In the genomic region with DNA sequence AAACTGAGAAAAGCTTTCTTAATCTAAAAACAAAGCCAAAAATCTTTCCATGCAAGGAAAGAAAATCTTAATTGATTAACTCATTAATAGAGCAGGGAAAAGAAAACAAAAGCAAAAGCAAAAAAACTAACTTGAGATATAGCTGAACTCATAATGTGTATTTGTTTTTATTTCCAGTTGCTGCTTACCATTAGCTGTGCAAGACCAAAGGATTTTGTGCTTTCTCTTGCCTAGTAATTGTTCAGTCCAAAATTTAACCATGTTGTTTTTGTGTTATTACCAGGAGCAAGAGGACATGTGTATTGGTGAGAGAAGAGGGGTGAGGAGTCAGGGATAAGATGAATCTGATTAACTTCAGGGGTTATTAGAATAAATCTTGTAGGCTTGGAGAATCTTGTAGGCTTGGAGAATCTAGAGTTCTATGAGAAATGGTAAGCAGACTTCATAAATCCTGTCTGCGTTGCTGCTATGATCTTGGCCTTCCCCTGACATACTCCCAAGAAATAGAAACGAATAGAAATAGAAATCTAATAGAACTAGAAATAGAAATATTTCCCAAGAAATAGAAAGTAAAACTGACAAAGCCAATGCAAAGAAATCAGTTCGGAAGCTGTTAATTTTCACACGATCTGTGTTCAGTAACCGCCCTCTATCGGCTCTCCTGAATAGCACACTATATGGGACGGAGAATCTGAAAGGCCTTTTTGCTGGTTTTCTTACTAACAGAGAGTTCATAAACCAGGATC, we compare ENCODE assay signal across 8 cellular contexts.
A peak's percentile ranks its signal among the peaks of the same experiment; 100 is the strongest.
DNase-seq lines count a peak whose midpoint lies in the region; ATAC-seq, FAIRE-seq and TF ChIP-seq lines count a peak whose summit lies in the region.

No MANE protein-coding gene starts in this region.

- no peak overlapping the region for H3K18ac ChIP-seq in neuronal stem cell (ENCODE audit: low read length)

- no peak overlapping the region for H2BK5ac ChIP-seq in neuronal stem cell (ENCODE audit: low read length)

- no peak for TF ChIP-seq POLR2A in GM12891 (IDR thresholded peaks at IDR 0.05; ENCODE audit: low read depth, low read length)

- FAIRE-seq in GM12891 (lab: Jason Lieb, UNC): peak; percentile 67

- H3K27ac Mint-ChIP-seq in activated CD8-positive, alpha-beta T cell treated with anti-CD3 and anti-CD28 coated beads for 36 hours: peak overlapping the region; percentile 86

- peak overlapping the region; percentile 42 for H3K27ac ChIP-seq in ACC112 (ENCODE audit: low read depth, low read length)
- no peak overlapping the region for H3K27ac ChIP-seq in neuronal stem cell (replicated peaks; ENCODE audit: low read length)

- intact Hi-C loops in activated CD8-positive, alpha-beta T cell treated with anti-CD3 and anti-CD28 coated beads for 36 hours (cut with micrococcal nuclease): loop anchor here (2.0 kb wide), 1 partner anchor 105 kb away; no protein-coding TSS in a partner anchor

- H3K4ac ChIP-seq in neuronal stem cell (ENCODE audit: low read length): no peak overlapping the region

- no peak overlapping the region for H3K4me2 ChIP-seq in neuronal stem cell (ENCODE audit: insufficient read depth, low read length, poor library complexity, severe bottlenecking)

- H3K14ac ChIP-seq in neuronal stem cell (ENCODE audit: low read length): no peak overlapping the region

- H3K4me3 Mint-ChIP-seq in activated CD8-positive, alpha-beta T cell treated with anti-CD3 and anti-CD28 coated beads for 36 hours: peak overlapping the region; percentile 73

- peaks cover 9% of the 10 kb centered on the region for H3K36me3 Mint-ChIP-seq in activated CD8-positive, alpha-beta T cell treated with anti-CD3 and anti-CD28 coated beads for 36 hours (ENCODE audit: low read depth)

- CTCF ChIA-PET in activated CD8-positive, alpha-beta T cell treated with anti-CD3 and anti-CD28 coated beads for 36 hours (lab: Charles Lee): interaction anchor here (0.6 to 5.7 kb wide), 55 partner anchors 10 to 263 kb away, joined by 3 to 78 read pairs (median 8); partner anchors contain the start of genes GHSR and TNFSF10

- H3K79me1 ChIP-seq in neuronal stem cell (ENCODE audit: low read depth, low read length): peaks cover 2% of the 10 kb centered on the region

- H3K27me3 Mint-ChIP-seq in activated CD8-positive, alpha-beta T cell treated with anti-CD3 and anti-CD28 coated beads for 36 hours: peaks cover 5% of the 10 kb centered on the region

- H4K91ac ChIP-seq in neuronal stem cell (ENCODE audit: low read depth, low read length, poor library complexity): no peak overlapping the region

- POLR2A ChIA-PET in activated CD8-positive, alpha-beta T cell treated with anti-CD3 and anti-CD28 coated beads for 36 hours (lab: Charles Lee): interaction anchor here (0.6 to 5.5 kb wide), 12 partner anchors 12 to 106 kb away, joined by 3 to 26 read pairs (median 4); no protein-coding TSS in a partner anchor

- no peak overlapping the region for H2BK12ac ChIP-seq in neuronal stem cell (ENCODE audit: low read length)

- peaks cover 53% of the 10 kb centered on the region for H3K4me1 Mint-ChIP-seq in activated CD8-positive, alpha-beta T cell treated with anti-CD3 and anti-CD28 coated beads for 36 hours (ENCODE audit: low read depth)

- no peak overlapping the region for H2AK5ac ChIP-seq in neuronal stem cell (ENCODE audit: low read depth, low read length)

- no peaks in the 10 kb centered on the region for H3K27me3 ChIP-seq in ACC112 (ENCODE audit: insufficient read depth, low read length)
- peaks cover 0 to 10% (median 0%) of the 10 kb centered on the region in 3 experiments for H3K27me3 ChIP-seq in neuronal stem cell (ENCODE audit: control insufficient read depth in 3 of 3, insufficient read depth in 3 of 3, low read depth in 1 of 3, low read length in 3 of 3)

- H4K8ac ChIP-seq in neuronal stem cell (ENCODE audit: low read depth, low read length): no peak overlapping the region

- H2AFZ ChIP-seq in ACC112 (ENCODE audit: low read length, unreplicated experiment): peak overlapping the region; percentile 97
- H2AFZ ChIP-seq in neuronal stem cell (ENCODE audit: low read length): peak overlapping the region; percentile 57

- TF ChIP-seq CTCF in activated CD8-positive, alpha-beta T cell treated with anti-CD3 and anti-CD28 coated beads for 36 hours (IDR thresholded peaks at IDR 0.05): peak; percentile 96
- peak; percentile 98 for TF ChIP-seq CTCF in fibroblast of mammary gland (conservative IDR thresholded peaks at IDR 0.05; ENCODE audit: control insufficient read depth, insufficient read depth, low read depth, low read length)

- H3K4me1 ChIP-seq in ACC112 (ENCODE audit: control insufficient read depth, insufficient read depth, low read length, unreplicated experiment): peaks cover 16% of the 10 kb centered on the region
- H3K4me1 ChIP-seq in neuronal stem cell (ENCODE audit: control insufficient read depth in 2 of 2, insufficient read depth in 1 of 2, low read depth in 1 of 2, low read length in 2 of 2): no peaks in the 10 kb centered on the region

- no CpG with 5 or more reads among the region's 7 CpGs for WGBS in neuronal stem cell (ENCODE audit: extremely low coverage in 2 of 2, insufficient read length in 2 of 2, insufficient replicate concordance in 1 of 2), 2 donors

- peak overlapping the region; percentile 68 for H3K4me3 ChIP-seq in ACC112 (ENCODE audit: low read depth, low read length)
- no peak overlapping the region for H3K4me3 ChIP-seq in fibroblast of mammary gland (ENCODE audit: control insufficient read depth, low read depth, low read length)
- no peak overlapping the region for H3K4me3 ChIP-seq in neuronal stem cell (ENCODE audit: low read length in 2 of 2)

- H3K36me3 ChIP-seq in ACC112 (ENCODE audit: insufficient read depth, low read length) (no peaks in the 10 kb centered on the region), neuronal stem cell (replicated peaks in 1 of 2; ENCODE audit: control insufficient read depth in 2 of 2, insufficient read depth in 2 of 2, low read length in 2 of 2) (no peaks in the 10 kb centered on the region)

- peak; percentile 32 for ATAC-seq in HG02840 (IDR thresholded peaks at IDR 0.05; ENCODE audit: low FRiP score, unreplicated experiment)
- ATAC-seq in activated CD8-positive, alpha-beta T cell treated with anti-CD3 and anti-CD28 coated beads for 36 hours: peak; percentile 26

- no peak for DNase-seq in GM12891 (ENCODE audit: insufficient read length, low spot score)
- peak; percentile 73 for DNase-seq in NCI-H2227 (lab: John Stamatoyannopoulos, UW; ENCODE audit: unreplicated experiment)
- peak; percentile 53 for DNase-seq in activated CD8-positive, alpha-beta T cell treated with anti-CD3 and anti-CD28 coated beads for 36 hours
- peak; percentile 76 for DNase-seq in fibroblast of mammary gland (ENCODE audit: low read depth)
- DNase-seq in neuronal stem cell (ENCODE audit: low spot score): peak; percentile 11
- no peak for DNase-seq in cortex of kidney (lab: John Stamatoyannopoulos, UW)

- no peak overlapping the region for H2BK120ac ChIP-seq in neuronal stem cell (ENCODE audit: low read depth, low read length)

- H3K79me2 ChIP-seq in ACC112 (ENCODE audit: control insufficient read depth, insufficient read depth, low read length, unreplicated experiment): no peaks in the 10 kb centered on the region

- H3K9me3 ChIP-seq in neuronal stem cell (replicated peaks in 1 of 2; ENCODE audit: control insufficient read depth in 2 of 2, insufficient read depth in 1 of 2, low read depth in 1 of 2, low read length in 2 of 2): peaks cover 0 to 3% of the 10 kb centered on the region in 2 donors

- no peak overlapping the region for H2BK15ac ChIP-seq in neuronal stem cell (ENCODE audit: low read length)

- peaks cover 5% of the 10 kb centered on the region for H3K9me3 Mint-ChIP-seq in activated CD8-positive, alpha-beta T cell treated with anti-CD3 and anti-CD28 coated beads for 36 hours

- H3K9ac ChIP-seq in neuronal stem cell (ENCODE audit: low read depth, low read length, poor library complexity): no peak overlapping the region

- no peak overlapping the region for H3K23ac ChIP-seq in neuronal stem cell (ENCODE audit: low read depth, low read length, poor library complexity)

TF ChIP-seq in GM12891, 5 proteins besides CTCF, POLR2A, EP300 and RAD21:
- no peak for TF ChIP-seq POLR2AphosphoS5 (IDR thresholded peaks at IDR 0.05; ENCODE audit: low read depth, low read length)
- TF ChIP-seq PAX5 (IDR thresholded peaks at IDR 0.05; ENCODE audit: insufficient read depth, low read length, severe bottlenecking): no peak
- TF ChIP-seq POU2F2 (IDR thresholded peaks at IDR 0.05; ENCODE audit: low read depth, low read length): no peak
- no peak for TF ChIP-seq SPI1 (IDR thresholded peaks at IDR 0.05; ENCODE audit: low read depth, low read length)
- TF ChIP-seq TAF1 (IDR thresholded peaks at IDR 0.05; ENCODE audit: low read depth, low read length): no peak

Comparison
In these comparisons a context has a peak if more than half of its experiments do, and no peak if none do; other contexts are left out.
1. DNase-seq: peak in NCI-H2227 (single experiment), activated CD8-positive, alpha-beta T cell treated with anti-CD3 and anti-CD28 coated beads for 36 hours (single experiment), fibroblast of mammary gland (single experiment) and neuronal stem cell (single experiment); none in GM12891 (single experiment) and cortex of kidney (single experiment).